In genomic region chr7:21587139-21587773, GRCh38 we compare ENCODE assay signal across 19 cellular contexts. TPM values are rescaled to one million over a fixed set of nuclear protein-coding genes. Genes with fewer than 3 reads are reported as not detected.
A peak's percentile ranks its signal among the peaks of the same experiment; 100 is the strongest.
DNase-seq lines count a peak whose midpoint lies in the region; ATAC-seq, FAIRE-seq and TF ChIP-seq lines count a peak whose summit lies in the region.
"Had no signal": no experiment of that assay in that cellular context is flagged by ENCODE, and none has a peak within 500 bp of the region (broad histone marks: within the 10 kb centered on the region; RNA-seq: fewer than 3 reads in every experiment).

No MANE protein-coding gene starts in this region.

- H2AFZ ChIP-seq in K562 (ENCODE audit: low read depth, low read length): no peak overlapping the region

- no peak overlapping the region for H3K9ac ChIP-seq in K562 (ENCODE audit: insufficient read depth in 1 of 2, low read depth in 2 of 2, low read length in 2 of 2)

- no peak overlapping the region for H3K27ac ChIP-seq in K562 (ENCODE audit: extremely low read depth, low read depth, low read length)
- no peak overlapping the region for H3K27ac ChIP-seq in naive thymus-derived CD4-positive, alpha-beta T cell (ENCODE audit: low read depth, low read length)
- H3K27ac ChIP-seq: 22Rv1 had no signal

- CTCF ChIA-PET in activated naive CD4-positive, alpha-beta T cell treated with anti-CD3 and anti-CD28 coated beads, Interleukin-2, amount 10 ng/mL, durations not matched to agents 7 days and 5 days (lab: Charles Lee): interaction anchor here (1.2 kb wide), 1 partner anchor 11 kb away, joined by 3 read pairs; no protein-coding TSS in a partner anchor
- CTCF ChIA-PET in K562 (lab: Yijun Ruan, JAX; ENCODE audit: low intra/inter-chr PET ratio): no interaction called here
- CTCF ChIA-PET in naive thymus-derived CD4-positive, alpha-beta T cell (lab: Charles Lee): interaction anchor here (0.6 kb wide), 1 partner anchor 15 kb away, joined by 3 read pairs; no protein-coding TSS in a partner anchor

- H3K27me3 ChIP-seq in K562 (ENCODE audit: control insufficient read depth in 2 of 2, insufficient read depth in 2 of 2, low read length in 2 of 2): no peaks in the 10 kb centered on the region; a peak in 1 of 5 replicates
- no peaks in the 10 kb centered on the region for H3K27me3 ChIP-seq in naive thymus-derived CD4-positive, alpha-beta T cell (ENCODE audit: control insufficient read depth in 2 of 2, insufficient read depth in 2 of 2, low read length in 2 of 2)

- H3K9me3 ChIP-seq in K562 (replicated peaks; ENCODE audit: control insufficient read depth, insufficient read depth, low read depth, low read length): no peaks in the 10 kb centered on the region
- no peaks in the 10 kb centered on the region for H3K9me3 ChIP-seq in naive thymus-derived CD4-positive, alpha-beta T cell (ENCODE audit: control insufficient read depth in 2 of 3, low read length in 3 of 3)

- H3K27ac Mint-ChIP-seq in activated naive CD4-positive, alpha-beta T cell treated with anti-CD3 and anti-CD28 coated beads, Interleukin-2, amount 50 U/mL, for 24 hours: peak overlapping the region; percentile 19
- no peak overlapping the region for H3K27ac Mint-ChIP-seq in activated naive CD4-positive, alpha-beta T cell treated with anti-CD3 and anti-CD28 coated beads, Interleukin-2, amount 10 ng/mL, durations not matched to agents 7 days and 5 days
- peak overlapping the region in 7 of 9 donors; percentile 1 to 80 (median 53) for H3K27ac Mint-ChIP-seq in naive thymus-derived CD4-positive, alpha-beta T cell

- H3K9me1 ChIP-seq in K562 (ENCODE audit: control insufficient read depth, insufficient read depth, low read length): no peaks in the 10 kb centered on the region

- BruUV-seq in K562 (replicated peaks; lab: Mats Ljungman, UMichigan): no TSS peak

- H3K36me3 ChIP-seq in K562 (ENCODE audit: control insufficient read depth, insufficient read depth, low read length): no peaks in the 10 kb centered on the region
- H3K36me3 ChIP-seq in naive thymus-derived CD4-positive, alpha-beta T cell (ENCODE audit: control insufficient read depth in 2 of 3, insufficient read depth in 3 of 3, low read length in 3 of 3): no peaks in the 10 kb centered on the region

- TF ChIP-seq EP300 in K562 (IDR thresholded peaks at IDR 0.05; ENCODE audit: low read length): no peak

- no peaks in the 10 kb centered on the region for H4K20me1 ChIP-seq in K562 (replicated peaks; ENCODE audit: control insufficient read depth, insufficient read depth, low read length)

- H3K4me3 ChIP-seq in K562: no peak overlapping the region
- H3K4me3 ChIP-seq in naive thymus-derived CD4-positive, alpha-beta T cell (ENCODE audit: low read length): no peak overlapping the region

- no peak overlapping the region for H3K4me2 ChIP-seq in K562 (ENCODE audit: insufficient read depth, low read length)

- no peaks in the 10 kb centered on the region for H3K4me1 ChIP-seq in K562 (replicated peaks in 1 of 2; ENCODE audit: control insufficient read depth in 2 of 2, insufficient read depth in 2 of 2, low read length in 2 of 2)
- peaks cover 0 to 14% of the 10 kb centered on the region in 2 donors for H3K4me1 ChIP-seq in naive thymus-derived CD4-positive, alpha-beta T cell (ENCODE audit: control insufficient read depth in 2 of 2, insufficient read depth in 2 of 2, low read length in 2 of 2)

- in situ Hi-C loops in K562 (cut with MboI): no loop called here

- H3K27me3 Mint-ChIP-seq in activated naive CD4-positive, alpha-beta T cell treated with anti-CD3 and anti-CD28 coated beads, Interleukin-2, amount 50 U/mL, for 24 hours: no peaks in the 10 kb centered on the region
- no peaks in the 10 kb centered on the region for H3K27me3 Mint-ChIP-seq in activated naive CD4-positive, alpha-beta T cell treated with anti-CD3 and anti-CD28 coated beads, Interleukin-2, amount 10 ng/mL, durations not matched to agents 7 days and 5 days
- peaks cover 0 to 3% (median 0%) of the 10 kb centered on the region in 5 donors for H3K27me3 Mint-ChIP-seq in naive thymus-derived CD4-positive, alpha-beta T cell

- H3K4me3 Mint-ChIP-seq in activated naive CD4-positive, alpha-beta T cell treated with anti-CD3 and anti-CD28 coated beads, Interleukin-2, amount 50 U/mL, for 24 hours: no peak overlapping the region
- no peak overlapping the region for H3K4me3 Mint-ChIP-seq in activated naive CD4-positive, alpha-beta T cell treated with anti-CD3 and anti-CD28 coated beads, Interleukin-2, amount 10 ng/mL, durations not matched to agents 7 days and 5 days
- H3K4me3 Mint-ChIP-seq in naive thymus-derived CD4-positive, alpha-beta T cell: peak overlapping the region in 6 of 10 donors; percentile 30 to 62 (median 42)

- H3K79me2 ChIP-seq in K562 (ENCODE audit: control insufficient read depth, insufficient read depth, low read length): no peaks in the 10 kb centered on the region

- TF ChIP-seq POLR2A in K562 (conservative IDR thresholded peaks at IDR 0.05): no peak

- H3K36me3 Mint-ChIP-seq in activated naive CD4-positive, alpha-beta T cell treated with anti-CD3 and anti-CD28 coated beads, Interleukin-2, amount 50 U/mL, for 24 hours: no peaks in the 10 kb centered on the region
- H3K36me3 Mint-ChIP-seq in activated naive CD4-positive, alpha-beta T cell treated with anti-CD3 and anti-CD28 coated beads, Interleukin-2, amount 10 ng/mL, durations not matched to agents 7 days and 5 days: no peaks in the 10 kb centered on the region
- peaks cover 0 to 15% (median 0%) of the 10 kb centered on the region in 5 donors for H3K36me3 Mint-ChIP-seq in naive thymus-derived CD4-positive, alpha-beta T cell

- DNase-seq in activated naive CD4-positive, alpha-beta T cell treated with anti-CD3 and anti-CD28 coated beads, Interleukin-2, amount 10 ng/mL, durations not matched to agents 7 days and 5 days: no peak
- DNase-seq in K562 (ENCODE audit: extremely low read depth in 1 of 4, low spot score in 3 of 4): peak in 1 of 4 experiments; percentile 3
- no peak for DNase-seq in naive thymus-derived CD4-positive, alpha-beta T cell
- DNase-seq in activated CD4-positive, alpha-beta T cell treated with anti-CD3 and anti-CD28 coated beads, Interleukin-2, amount 50 U/mL, for 4 hours: no peak
- DNase-seq in cerebellar nuclear complex (lab: John Stamatoyannopoulos, UW): no peak
- DNase-seq: DMS 273 treated with DMSO at 0.1 percent for 48 hours; GF-D8; KBM-7; NCI-H1417 treated with DMSO at 0.1 percent for 48 hours; NCI-H1930; NCI-H446; NCI-H69; NK-92 treated with Interleukin-12 subunit alpha and Interleukin-12 subunit beta, amount 100 ng/mL, for 24 hours had no signal

- no peak for ATAC-seq in K562
- no peak for ATAC-seq in naive thymus-derived CD4-positive, alpha-beta T cell
- no peak for ATAC-seq in esophagus mucosa
- ATAC-seq in GM18907 (IDR thresholded peaks at IDR 0.05; ENCODE audit: unreplicated experiment): no peak

- POLR2A ChIA-PET in K562 (lab: Yijun Ruan, JAX): no interaction called here
- POLR2A ChIA-PET in naive thymus-derived CD4-positive, alpha-beta T cell (lab: Charles Lee): no interaction called here

- H3K4me1 Mint-ChIP-seq in activated naive CD4-positive, alpha-beta T cell treated with anti-CD3 and anti-CD28 coated beads, Interleukin-2, amount 50 U/mL, for 24 hours: peaks cover 13% of the 10 kb centered on the region
- peaks cover 16% of the 10 kb centered on the region for H3K4me1 Mint-ChIP-seq in activated naive CD4-positive, alpha-beta T cell treated with anti-CD3 and anti-CD28 coated beads, Interleukin-2, amount 10 ng/mL, durations not matched to agents 7 days and 5 days
- H3K4me1 Mint-ChIP-seq in naive thymus-derived CD4-positive, alpha-beta T cell: peaks cover 2 to 22% (median 20%) of the 10 kb centered on the region in 7 donors

- TF ChIP-seq RAD21 in K562 (CRISPR knock-in tag; conservative IDR thresholded peaks at IDR 0.05 in 1 of 2, IDR thresholded peaks at IDR 0.05 in 1 of 2): no peak

- 2% methylated on average over 4 of the region's 4 CpGs for WGBS in K562 (ENCODE audit: insufficient coverage, low coverage, missing lambda C conversion rate)

- no peak for FAIRE-seq in K562 (lab: Jason Lieb, UNC)
- FAIRE-seq: GM12892, GM19239 had no signal

- intact Hi-C loops in K562 (cut with micrococcal nuclease): no loop called here
- intact Hi-C loops in naive thymus-derived CD4-positive, alpha-beta T cell (cut with micrococcal nuclease): no loop called here

- no peak for TF ChIP-seq CTCF in K562 (IDR thresholded peaks at IDR 0.05 in 2 of 3, conservative IDR thresholded peaks at IDR 0.05 in 1 of 3; ENCODE audit: insufficient read depth in 2 of 3, low read depth in 1 of 3, low read length in 3 of 3)

- peaks cover 9% of the 10 kb centered on the region for H3K9me3 Mint-ChIP-seq in activated naive CD4-positive, alpha-beta T cell treated with anti-CD3 and anti-CD28 coated beads, Interleukin-2, amount 50 U/mL, for 24 hours
- H3K9me3 Mint-ChIP-seq in activated naive CD4-positive, alpha-beta T cell treated with anti-CD3 and anti-CD28 coated beads, Interleukin-2, amount 10 ng/mL, durations not matched to agents 7 days and 5 days: peaks cover 3% of the 10 kb centered on the region
- H3K9me3 Mint-ChIP-seq in naive thymus-derived CD4-positive, alpha-beta T cell: peaks cover 0 to 25% (median 12%) of the 10 kb centered on the region in 11 donors

RNA-seq across cellular contexts. Expression of gene DNAH11, which starts 44.4 kb away (rescaled TPM):
- 0.04 TPM in 1 of 2 replicates, not detected in the other for total RNA-seq in K562 (2011; cell fraction: chromatin; rRNA removed; ENCODE audit: low replicate concordance)
- total RNA-seq in K562 (2011; cell fraction: nucleolus; rRNA removed): not detected in 2 replicates
- total RNA-seq in K562 (2011; cell fraction: nucleoplasm; rRNA removed): not detected in 2 replicates
- not detected in 2 replicates for total RNA-seq in K562 (2014; rRNA removed)
- not detected in 2 replicates for total RNA-seq in K562 (2014; rRNA removed; fragmentation: Illumina TruSeq; extraction: Trizol)
- total RNA-seq in K562 (2015; rRNA removed; fragmentation: Illumina TruSeq; extraction: Trizol): under 0.01 and 0.15 TPM in 2 replicates
- total RNA-seq in K562 (2021): 0.02 TPM in 1 of 2 replicates, not detected in the other
- under 0.01 TPM in 1 of 2 replicates, not detected in the other for polyA plus RNA-seq in K562 (2011; rRNA removed)
- not detected in 2 replicates for polyA plus RNA-seq in K562 (2011; cell fraction: cytosol; rRNA removed)
- polyA plus RNA-seq in K562 (2011; cell fraction: nucleus; rRNA removed): 0.01 TPM in 1 of 2 replicates, not detected in the other
- 0.21 TPM in 1 of 2 replicates, not detected in the other for polyA plus RNA-seq in K562 (2012)
- polyA plus RNA-seq in K562 (2014; fragmentation: Illumina TruSeq; extraction: Trizol): not detected in 2 replicates
- not detected for polyA plus RNA-seq in K562 (2014; fragmentation: Nextera tagmentation; extraction: Ambion mirVana)
- polyA plus RNA-seq in K562 (2014; rRNA removed): not detected in 2 replicates
- polyA minus RNA-seq in K562 (2011; rRNA and poly(A)+ RNA removed): 0.04 TPM in 1 of 2 replicates, not detected in the other
- polyA minus RNA-seq in K562 (2011; cell fraction: cytosol; rRNA and poly(A)+ RNA removed): not detected in 2 replicates
- polyA minus RNA-seq in K562 (2011; cell fraction: nucleus; rRNA and poly(A)+ RNA removed): not detected in 2 replicates
- 1 to 10 TPM in 1 of 5 experiments, under 1 TPM in 3, not detected in 1; 0.03 to 8.1 (median 0.23) TPM for total RNA-seq in naive thymus-derived CD4-positive, alpha-beta T cell
- under 1 TPM; 0.02 to 0.25 TPM for polyA plus RNA-seq in naive thymus-derived CD4-positive, alpha-beta T cell
- 1.1 TPM for total RNA-seq in esophagus mucosa

Comparison
In these comparisons a context has a peak if more than half of its experiments do, and no peak if none do; other contexts are left out.
1. H3K4me3 Mint-ChIP-seq: peak in naive thymus-derived CD4-positive, alpha-beta T cell (6 of 10); none in activated naive CD4-positive, alpha-beta T cell treated with anti-CD3 and anti-CD28 coated beads, Interleukin-2, amount 50 U/mL, for 24 hours (single experiment) and activated naive CD4-positive, alpha-beta T cell treated with anti-CD3 and anti-CD28 coated beads, Interleukin-2, amount 10 ng/mL, durations not matched to agents 7 days and 5 days (single experiment).